1 cellular context compared by ENCODE assay signal in genomic region chr22:20582520-20583361, GRCh38.
TF ChIP-seq lines count a peak whose summit lies in the region.

No MANE protein-coding gene starts in this region.

TF ChIP-seq in H1, 55 proteins besides CTCF, POLR2A, EP300 and RAD21 (continued from another document):
- TF ChIP-seq SP4 (IDR thresholded peaks at IDR 0.05; ENCODE audit: low read length) (no peak), CHD7 (IDR thresholded peaks at IDR 0.05; ENCODE audit: insufficient replicate concordance, low read length) (no peak), GTF2F1 (IDR thresholded peaks at IDR 0.05; ENCODE audit: borderline replicate concordance, low read depth, low read length) (no peak), USF2 (IDR thresholded peaks at IDR 0.05; ENCODE audit: low read length) (no peak), BCL11A (IDR thresholded peaks at IDR 0.05; ENCODE audit: low read depth in 2 of 2, low read length in 2 of 2) (no peak)
